1 cellular context compared by ENCODE assay signal in genomic region chr1:192506741-192507155, GRCh38.
TF ChIP-seq lines count a peak whose summit lies in the region.

No MANE protein-coding gene starts in this region.

TF ChIP-seq in GM12878, 131 proteins besides CTCF, POLR2A, EP300 and RAD21 (continued from another document):
- TF ChIP-seq ZNF592 (IDR thresholded peaks at IDR 0.05) (peak; percentile 63; the same call in 1 of the 2 replicates), IRF4 (IDR thresholded peaks at IDR 0.05; ENCODE audit: low read depth, low read length) (peak; percentile 51; the same call in 1 of the 2 replicates), RUNX3 (IDR thresholded peaks at IDR 0.05; ENCODE audit: low read length) (peak; percentile 6; the same call in 1 of the 2 replicates), SMARCA5 (IDR thresholded peaks at IDR 0.05) (peak; percentile 40; the same call in 1 of the 2 replicates), SKIL (IDR thresholded peaks at IDR 0.05; ENCODE audit: low read depth, poor library complexity, severe bottlenecking) (peak; percentile 80), CUX1 (IDR thresholded peaks at IDR 0.05; ENCODE audit: insufficient replicate concordance, low read depth, low read length) (peak; percentile 26), ATF7 (IDR thresholded peaks at IDR 0.05; ENCODE audit: low read depth) (peak; percentile 38; the same call in 1 of the 2 replicates), ZNF207 (IDR thresholded peaks at IDR 0.05; ENCODE audit: borderline replicate concordance) (peak; percentile 41; the same call in 1 of the 2 replicates), ZNF687 (IDR thresholded peaks at IDR 0.05) (peak; percentile 22; the same call in 1 of the 2 replicates), NBN (IDR thresholded peaks at IDR 0.05) (peak; percentile 54; the same call in 1 of the 2 replicates), FOXM1 (IDR thresholded peaks at IDR 0.05; ENCODE audit: low read depth, low read length) (0 out of 2 replicates have a peak, but pooled peaks have one; percentile 37), TAF1 (IDR thresholded peaks at IDR 0.05; ENCODE audit: borderline replicate concordance, low read depth, low read length) (no peak), IKZF1 (conservative IDR thresholded peaks at IDR 0.05) (peak; percentile 51)
